ENCODE assay signal across 12 cellular contexts in genomic region chr3:31952205-31952604, GRCh38. TPM values are rescaled to one million over a fixed set of nuclear protein-coding genes. Genes with fewer than 3 reads are reported as not detected.
DNase-seq lines count a peak whose midpoint lies in the region; ATAC-seq and TF ChIP-seq lines count a peak whose summit lies in the region.
"Had no signal": no experiment of that assay in that cellular context is flagged by ENCODE, and none has a peak within 500 bp of the region (broad histone marks: within the 10 kb centered on the region; RNA-seq: fewer than 3 reads in every experiment).

No MANE protein-coding gene starts in this region.

- peak; percentile 86 for ATAC-seq in GM18858 (IDR thresholded peaks at IDR 0.05; ENCODE audit: unreplicated experiment)
- peak; percentile 91 for ATAC-seq in GM21515 (IDR thresholded peaks at IDR 0.05; ENCODE audit: unreplicated experiment)
- ATAC-seq in HG03103 (IDR thresholded peaks at IDR 0.05; ENCODE audit: low read depth, unreplicated experiment), result peak; percentile 95
- ATAC-seq in effector memory CD8-positive, alpha-beta T cell (replicated peaks), result peak; percentile 41
- no peak for ATAC-seq in gastrocnemius medialis
- ATAC-seq: HCT116 had no signal

- peaks cover 0 to 2% of the 10 kb centered on the region in 2 donors for H3K36me3 ChIP-seq in gastrocnemius medialis
- H3K36me3 ChIP-seq: neural progenitor cell had no signal

- H3K4me1 Mint-ChIP-seq in effector memory CD8-positive, alpha-beta T cell (ENCODE audit: low read depth in 2 of 2), result peaks cover 0 to 3% of the 10 kb centered on the region in 2 donors
- peaks cover 2% of the 10 kb centered on the region for H3K4me1 Mint-ChIP-seq in T-helper 2 cell treated with Interferon-gamma antibody and Interleukin-4, amounts not matched to agents 5 μg/mL and 100 μg/mL, for 36 hours (ENCODE audit: low read depth)
- H3K4me1 Mint-ChIP-seq: neural progenitor cell had no signal

- no peaks in the 10 kb centered on the region for H3K36me3 Mint-ChIP-seq in effector memory CD8-positive, alpha-beta T cell (ENCODE audit: insufficient read depth)
- H3K36me3 Mint-ChIP-seq in T-helper 2 cell treated with Interferon-gamma antibody and Interleukin-4, amounts not matched to agents 5 μg/mL and 100 μg/mL, for 36 hours (ENCODE audit: low read depth), result peaks cover 4% of the 10 kb centered on the region
- H3K36me3 Mint-ChIP-seq: neural progenitor cell had no signal

- intact Hi-C loops in gastrocnemius medialis (cut with DNase I; ENCODE audit: low total_unique reads), result no loop called here

- H3K27me3 Mint-ChIP-seq in effector memory CD8-positive, alpha-beta T cell, result peaks cover 18 to 29% of the 10 kb centered on the region in 2 donors
- H3K27me3 Mint-ChIP-seq in T-helper 2 cell treated with Interferon-gamma antibody and Interleukin-4, amounts not matched to agents 5 μg/mL and 100 μg/mL, for 36 hours (ENCODE audit: low read depth), result peaks cover 4% of the 10 kb centered on the region

- H3K9me3 ChIP-seq in gastrocnemius medialis, result no peaks in the 10 kb centered on the region

- in situ Hi-C loops in gastrocnemius medialis (cut with MboI; ENCODE audit: low sequenced_read_pairs in 4 of 4), result no loop called here

- no peaks in the 10 kb centered on the region for H3K4me1 ChIP-seq in gastrocnemius medialis

- TF ChIP-seq CTCF in gastrocnemius medialis (IDR thresholded peaks at IDR 0.05 in 4 of 5, conservative IDR thresholded peaks at IDR 0.05 in 1 of 5), result no peak

- no peak overlapping the region for H3K4me3 ChIP-seq in gastrocnemius medialis
- H3K4me3 ChIP-seq: neural progenitor cell had no signal

- H3K27me3 ChIP-seq in gastrocnemius medialis, result no peaks in the 10 kb centered on the region
- H3K27me3 ChIP-seq: neural progenitor cell had no signal

- no peak for DNase-seq in effector memory CD8-positive, alpha-beta T cell
- no peak for DNase-seq in T-helper 2 cell treated with Interferon-gamma antibody and Interleukin-4, amounts not matched to agents 5 μg/mL and 100 μg/mL, for 36 hours (ENCODE audit: low spot score)
- no peak for DNase-seq in NCI-H2227 (lab: John Stamatoyannopoulos, UW; ENCODE audit: unreplicated experiment)
- no peak for DNase-seq in mesenteric fat pad (ENCODE audit: low spot score)
- no peak for DNase-seq in gastrocnemius medialis
- DNase-seq: Caco-2; stimulated activated CD4-positive, alpha-beta T cell treated with anti-CD3 and anti-CD28 coated beads, Interleukin-4, amount 100 ng/mL, for 1 hour had no signal

- H3K27ac ChIP-seq in gastrocnemius medialis, result no peak overlapping the region
- H3K27ac ChIP-seq: neural progenitor cell had no signal

- H3K27ac Mint-ChIP-seq in effector memory CD8-positive, alpha-beta T cell, result no peak overlapping the region
- H3K27ac Mint-ChIP-seq in T-helper 2 cell treated with Interferon-gamma antibody and Interleukin-4, amounts not matched to agents 5 μg/mL and 100 μg/mL, for 36 hours, result no peak overlapping the region
- H3K27ac Mint-ChIP-seq: neural progenitor cell had no signal

- TF ChIP-seq POLR2A in gastrocnemius medialis (IDR thresholded peaks at IDR 0.05), result no peak

- peaks cover 3 to 7% of the 10 kb centered on the region in 2 donors for H3K9me3 Mint-ChIP-seq in effector memory CD8-positive, alpha-beta T cell
- H3K9me3 Mint-ChIP-seq in T-helper 2 cell treated with Interferon-gamma antibody and Interleukin-4, amounts not matched to agents 5 μg/mL and 100 μg/mL, for 36 hours, result peaks cover 18% of the 10 kb centered on the region

- no peak overlapping the region for H3K4me3 Mint-ChIP-seq in effector memory CD8-positive, alpha-beta T cell
- H3K4me3 Mint-ChIP-seq in T-helper 2 cell treated with Interferon-gamma antibody and Interleukin-4, amounts not matched to agents 5 μg/mL and 100 μg/mL, for 36 hours, result no peak overlapping the region
- H3K4me3 Mint-ChIP-seq: neural progenitor cell had no signal

RNA-seq across cellular contexts. Expression of gene OSBPL10, which starts 28.9 kb away (rescaled TPM):
- total RNA-seq in mesenteric fat pad, result 18.9 TPM
- 1 to 10 TPM; 1.4 to 7.0 (median 3.8) TPM for total RNA-seq in gastrocnemius medialis

RNA-seq across cellular contexts. Expression of gene ZNF860, which starts 29.3 kb away (rescaled TPM):
- 0.45 TPM for total RNA-seq in mesenteric fat pad
- under 1 TPM in 1 of 4 donors, not detected in 3; 0.07 TPM for total RNA-seq in gastrocnemius medialis

Comparison
In these comparisons a context has a peak if more than half of its experiments do, and no peak if none do; other contexts are left out.
1. ATAC-seq: peak in GM18858 (single experiment), GM21515 (single experiment), HG03103 (single experiment) and effector memory CD8-positive, alpha-beta T cell (single experiment); none in gastrocnemius medialis (0 of 2).